ENCODE assay signal across 1 cellular context in the genomic region with DNA sequence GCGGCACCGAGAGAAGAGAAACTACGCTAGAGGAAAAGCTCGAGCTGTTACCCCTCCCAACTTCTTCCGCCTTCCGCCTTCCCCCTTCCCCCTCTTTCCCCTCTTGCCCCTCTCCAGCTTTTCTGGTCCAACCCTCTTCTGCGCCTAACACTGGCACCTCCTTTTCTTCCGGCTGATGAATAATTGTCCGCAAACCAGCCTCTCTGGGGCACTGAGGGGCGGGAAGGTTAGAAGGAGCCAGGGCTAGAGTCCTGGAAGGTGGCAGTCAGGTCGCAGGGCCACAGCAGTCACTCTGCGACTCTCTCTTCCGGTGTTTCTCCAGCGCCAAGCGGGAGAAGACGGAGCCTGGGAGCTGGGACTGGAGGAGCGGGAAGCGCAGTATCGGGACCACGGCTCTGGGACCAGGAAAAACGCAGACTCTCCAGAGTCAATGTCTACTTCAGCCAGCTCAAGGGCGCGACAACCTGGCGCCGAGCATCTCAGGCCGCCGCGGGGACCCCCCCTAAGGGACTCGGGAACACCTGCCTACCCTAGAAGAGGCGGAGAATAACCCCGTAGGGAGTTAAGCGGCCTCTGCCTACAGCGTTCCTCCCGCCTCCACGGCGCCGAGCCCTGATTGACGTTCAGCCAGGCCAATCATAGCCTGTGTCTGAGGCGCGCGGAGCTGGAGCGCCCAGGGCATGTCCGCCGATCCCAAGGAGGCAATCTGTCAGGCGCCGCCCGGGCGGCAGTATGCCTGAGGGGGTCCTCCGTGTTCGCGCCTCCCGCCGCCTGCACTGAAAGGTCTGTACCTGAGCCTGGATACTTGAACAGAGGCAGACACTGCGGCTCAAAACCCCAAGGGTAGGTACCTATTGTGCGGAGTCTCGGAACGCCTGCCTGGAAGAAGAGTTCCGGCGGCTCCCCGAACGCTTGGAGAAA.
TF ChIP-seq lines count a peak whose summit lies in the region.

No MANE protein-coding gene starts in this region.

TF ChIP-seq in HepG2, 621 proteins besides CTCF, POLR2A, EP300 and RAD21 (continued from another document):
- TF ChIP-seq ZNF563 (CRISPR knock-in tag; IDR thresholded peaks at IDR 0.05) (peak; percentile 70; the same call in 1 of the 2 replicates), HDAC1 (CRISPR knock-in tag; IDR thresholded peaks at IDR 0.05) (no peak; the same call in 1 of the 2 replicates), SMAD1 (CRISPR knock-in tag; IDR thresholded peaks at IDR 0.05; ENCODE audit: borderline replicate concordance, low read depth) (0 out of 2 replicates have a peak, but pooled peaks have one; percentile 48), ATF1 (CRISPR knock-in tag; IDR thresholded peaks at IDR 0.05) (peak; percentile 63; the same call in 1 of the 2 replicates), KDM5A (IDR thresholded peaks at IDR 0.05; ENCODE audit: borderline replicate concordance, low read length) (peak; percentile 57; the same call in 1 of the 2 replicates), RELA (CRISPR knock-in tag; IDR thresholded peaks at IDR 0.05) (peak; percentile 46; the same call in 1 of the 2 replicates), PAWR (CRISPR knock-in tag; IDR thresholded peaks at IDR 0.05; ENCODE audit: borderline replicate concordance) (no peak), ZNF839 (CRISPR knock-in tag; IDR thresholded peaks at IDR 0.05; ENCODE audit: borderline replicate concordance) (peak; percentile 67; the same call in 1 of the 2 replicates), ZNF564 (CRISPR knock-in tag; IDR thresholded peaks at IDR 0.05) (no peak), ZSCAN20 (CRISPR knock-in tag; IDR thresholded peaks at IDR 0.05; ENCODE audit: borderline replicate concordance) (peak; percentile 77; the same call in 1 of the 2 replicates), ZNF350 (CRISPR knock-in tag; IDR thresholded peaks at IDR 0.05; ENCODE audit: borderline replicate concordance, low read depth) (peak; percentile 72; the same call in 1 of the 2 replicates), ZNF44 (CRISPR knock-in tag; IDR thresholded peaks at IDR 0.05) (peak; percentile 68; the same call in 1 of the 2 replicates), SP1 (IDR thresholded peaks at IDR 0.05) (no peak), SP1 (CRISPR knock-in tag; IDR thresholded peaks at IDR 0.05) (peak; percentile 46), ZNF614 (CRISPR knock-in tag; IDR thresholded peaks at IDR 0.05; ENCODE audit: borderline replicate concordance) (no peak; the same call in 1 of the 2 replicates), ZNF337 (CRISPR knock-in tag; IDR thresholded peaks at IDR 0.05; ENCODE audit: borderline replicate concordance, low read depth) (0 out of 2 replicates have a peak, but pooled peaks have one; percentile 88), ZFX (CRISPR knock-in tag; IDR thresholded peaks at IDR 0.05; ENCODE audit: low read depth) (peak; percentile 84), SOX5 (CRISPR knock-in tag; IDR thresholded peaks at IDR 0.05; ENCODE audit: borderline replicate concordance) (0 out of 2 replicates have a peak, but pooled peaks have one; percentile 22), DRAP1 (CRISPR knock-in tag; IDR thresholded peaks at IDR 0.05) (peak; percentile 85), ZEB1 (IDR thresholded peaks at IDR 0.05; ENCODE audit: insufficient replicate concordance, low read depth) (peak; percentile 52), XRCC5 (optimal IDR thresholded peaks at IDR 0.05; ENCODE audit: low read length) (no peak), RXRB (CRISPR knock-in tag; IDR thresholded peaks at IDR 0.05; ENCODE audit: borderline replicate concordance) (0 out of 2 replicates have a peak, but pooled peaks have one; percentile 40), ZNF205 (CRISPR knock-in tag; IDR thresholded peaks at IDR 0.05) (peak; percentile 81), DR1 (CRISPR knock-in tag; IDR thresholded peaks at IDR 0.05) (peak; percentile 70), ZSCAN31 (CRISPR knock-in tag; IDR thresholded peaks at IDR 0.05; ENCODE audit: low read depth) (peak; percentile 90), MED13 (CRISPR knock-in tag; IDR thresholded peaks at IDR 0.05) (0 out of 2 replicates have a peak, but pooled peaks have one; percentile 69), TOPORS (CRISPR knock-in tag; IDR thresholded peaks at IDR 0.05) (0 out of 2 replicates have a peak, but pooled peaks have one; percentile 71), NR2C2 (CRISPR knock-in tag; IDR thresholded peaks at IDR 0.05; ENCODE audit: borderline replicate concordance) (peak; percentile 51; the same call in 1 of the 2 replicates), FOXK1 (CRISPR knock-in tag; IDR thresholded peaks at IDR 0.05; ENCODE audit: borderline replicate concordance, low read depth) (peak; percentile 69; the same call in 1 of the 2 replicates), TAF15 (IDR thresholded peaks at IDR 0.05; ENCODE audit: low read depth, low read length, poor library complexity, severe bottlenecking) (peak; percentile 70)
- TF ChIP-seq, protein P1, sequence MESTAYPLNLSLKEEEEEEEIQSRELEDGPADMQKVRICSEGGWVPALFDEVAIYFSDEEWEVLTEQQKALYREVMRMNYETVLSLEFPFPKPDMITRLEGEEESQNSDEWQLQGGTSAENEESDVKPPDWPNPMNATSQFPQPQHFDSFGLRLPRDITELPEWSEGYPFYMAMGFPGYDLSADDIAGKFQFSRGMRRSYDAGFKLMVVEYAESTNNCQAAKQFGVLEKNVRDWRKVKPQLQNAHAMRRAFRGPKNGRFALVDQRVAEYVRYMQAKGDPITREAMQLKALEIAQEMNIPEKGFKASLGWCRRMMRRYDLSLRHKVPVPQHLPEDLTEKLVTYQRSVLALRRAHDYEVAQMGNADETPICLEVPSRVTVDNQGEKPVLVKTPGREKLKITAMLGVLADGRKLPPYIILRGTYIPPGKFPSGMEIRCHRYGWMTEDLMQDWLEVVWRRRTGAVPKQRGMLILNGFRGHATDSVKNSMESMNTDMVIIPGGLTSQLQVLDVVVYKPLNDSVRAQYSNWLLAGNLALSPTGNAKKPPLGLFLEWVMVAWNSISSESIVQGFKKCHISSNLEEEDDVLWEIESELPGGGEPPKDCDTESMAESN (CRISPR knock-in tag; conservative IDR thresholded peaks at IDR 0.05) = 0 out of 2 replicates have a peak, but pooled peaks have one; percentile 17
- TF ChIP-seq, protein P2, sequence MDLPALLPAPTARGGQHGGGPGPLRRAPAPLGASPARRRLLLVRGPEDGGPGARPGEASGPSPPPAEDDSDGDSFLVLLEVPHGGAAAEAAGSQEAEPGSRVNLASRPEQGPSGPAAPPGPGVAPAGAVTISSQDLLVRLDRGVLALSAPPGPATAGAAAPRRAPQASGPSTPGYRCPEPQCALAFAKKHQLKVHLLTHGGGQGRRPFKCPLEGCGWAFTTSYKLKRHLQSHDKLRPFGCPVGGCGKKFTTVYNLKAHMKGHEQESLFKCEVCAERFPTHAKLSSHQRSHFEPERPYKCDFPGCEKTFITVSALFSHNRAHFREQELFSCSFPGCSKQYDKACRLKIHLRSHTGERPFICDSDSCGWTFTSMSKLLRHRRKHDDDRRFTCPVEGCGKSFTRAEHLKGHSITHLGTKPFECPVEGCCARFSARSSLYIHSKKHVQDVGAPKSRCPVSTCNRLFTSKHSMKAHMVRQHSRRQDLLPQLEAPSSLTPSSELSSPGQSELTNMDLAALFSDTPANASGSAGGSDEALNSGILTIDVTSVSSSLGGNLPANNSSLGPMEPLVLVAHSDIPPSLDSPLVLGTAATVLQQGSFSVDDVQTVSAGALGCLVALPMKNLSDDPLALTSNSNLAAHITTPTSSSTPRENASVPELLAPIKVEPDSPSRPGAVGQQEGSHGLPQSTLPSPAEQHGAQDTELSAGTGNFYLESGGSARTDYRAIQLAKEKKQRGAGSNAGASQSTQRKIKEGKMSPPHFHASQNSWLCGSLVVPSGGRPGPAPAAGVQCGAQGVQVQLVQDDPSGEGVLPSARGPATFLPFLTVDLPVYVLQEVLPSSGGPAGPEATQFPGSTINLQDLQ (CRISPR knock-in tag; IDR thresholded peaks at IDR 0.05) = 0 out of 2 replicates have a peak, but pooled peaks have one; percentile 39
- TF ChIP-seq, protein P3, sequence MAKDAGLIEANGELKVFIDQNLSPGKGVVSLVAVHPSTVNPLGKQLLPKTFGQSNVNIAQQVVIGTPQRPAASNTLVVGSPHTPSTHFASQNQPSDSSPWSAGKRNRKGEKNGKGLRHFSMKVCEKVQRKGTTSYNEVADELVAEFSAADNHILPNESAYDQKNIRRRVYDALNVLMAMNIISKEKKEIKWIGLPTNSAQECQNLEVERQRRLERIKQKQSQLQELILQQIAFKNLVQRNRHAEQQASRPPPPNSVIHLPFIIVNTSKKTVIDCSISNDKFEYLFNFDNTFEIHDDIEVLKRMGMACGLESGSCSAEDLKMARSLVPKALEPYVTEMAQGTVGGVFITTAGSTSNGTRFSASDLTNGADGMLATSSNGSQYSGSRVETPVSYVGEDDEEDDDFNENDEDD (CRISPR knock-in tag; IDR thresholded peaks at IDR 0.05; ENCODE audit: borderline replicate concordance) = peak; percentile 90
- TF ChIP-seq, protein P4, sequence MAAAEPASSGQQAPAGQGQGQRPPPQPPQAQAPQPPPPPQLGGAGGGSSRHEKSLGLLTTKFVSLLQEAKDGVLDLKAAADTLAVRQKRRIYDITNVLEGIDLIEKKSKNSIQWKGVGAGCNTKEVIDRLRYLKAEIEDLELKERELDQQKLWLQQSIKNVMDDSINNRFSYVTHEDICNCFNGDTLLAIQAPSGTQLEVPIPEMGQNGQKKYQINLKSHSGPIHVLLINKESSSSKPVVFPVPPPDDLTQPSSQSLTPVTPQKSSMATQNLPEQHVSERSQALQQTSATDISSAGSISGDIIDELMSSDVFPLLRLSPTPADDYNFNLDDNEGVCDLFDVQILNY (CRISPR knock-in tag; conservative IDR thresholded peaks at IDR 0.05) = peak; percentile 80
- TF ChIP-seq, protein P5, sequence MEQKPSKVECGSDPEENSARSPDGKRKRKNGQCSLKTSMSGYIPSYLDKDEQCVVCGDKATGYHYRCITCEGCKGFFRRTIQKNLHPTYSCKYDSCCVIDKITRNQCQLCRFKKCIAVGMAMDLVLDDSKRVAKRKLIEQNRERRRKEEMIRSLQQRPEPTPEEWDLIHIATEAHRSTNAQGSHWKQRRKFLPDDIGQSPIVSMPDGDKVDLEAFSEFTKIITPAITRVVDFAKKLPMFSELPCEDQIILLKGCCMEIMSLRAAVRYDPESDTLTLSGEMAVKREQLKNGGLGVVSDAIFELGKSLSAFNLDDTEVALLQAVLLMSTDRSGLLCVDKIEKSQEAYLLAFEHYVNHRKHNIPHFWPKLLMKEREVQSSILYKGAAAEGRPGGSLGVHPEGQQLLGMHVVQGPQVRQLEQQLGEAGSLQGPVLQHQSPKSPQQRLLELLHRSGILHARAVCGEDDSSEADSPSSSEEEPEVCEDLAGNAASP (CRISPR knock-in tag; IDR thresholded peaks at IDR 0.05; ENCODE audit: borderline replicate concordance) = peak; percentile 56
- TF ChIP-seq, protein P6, sequence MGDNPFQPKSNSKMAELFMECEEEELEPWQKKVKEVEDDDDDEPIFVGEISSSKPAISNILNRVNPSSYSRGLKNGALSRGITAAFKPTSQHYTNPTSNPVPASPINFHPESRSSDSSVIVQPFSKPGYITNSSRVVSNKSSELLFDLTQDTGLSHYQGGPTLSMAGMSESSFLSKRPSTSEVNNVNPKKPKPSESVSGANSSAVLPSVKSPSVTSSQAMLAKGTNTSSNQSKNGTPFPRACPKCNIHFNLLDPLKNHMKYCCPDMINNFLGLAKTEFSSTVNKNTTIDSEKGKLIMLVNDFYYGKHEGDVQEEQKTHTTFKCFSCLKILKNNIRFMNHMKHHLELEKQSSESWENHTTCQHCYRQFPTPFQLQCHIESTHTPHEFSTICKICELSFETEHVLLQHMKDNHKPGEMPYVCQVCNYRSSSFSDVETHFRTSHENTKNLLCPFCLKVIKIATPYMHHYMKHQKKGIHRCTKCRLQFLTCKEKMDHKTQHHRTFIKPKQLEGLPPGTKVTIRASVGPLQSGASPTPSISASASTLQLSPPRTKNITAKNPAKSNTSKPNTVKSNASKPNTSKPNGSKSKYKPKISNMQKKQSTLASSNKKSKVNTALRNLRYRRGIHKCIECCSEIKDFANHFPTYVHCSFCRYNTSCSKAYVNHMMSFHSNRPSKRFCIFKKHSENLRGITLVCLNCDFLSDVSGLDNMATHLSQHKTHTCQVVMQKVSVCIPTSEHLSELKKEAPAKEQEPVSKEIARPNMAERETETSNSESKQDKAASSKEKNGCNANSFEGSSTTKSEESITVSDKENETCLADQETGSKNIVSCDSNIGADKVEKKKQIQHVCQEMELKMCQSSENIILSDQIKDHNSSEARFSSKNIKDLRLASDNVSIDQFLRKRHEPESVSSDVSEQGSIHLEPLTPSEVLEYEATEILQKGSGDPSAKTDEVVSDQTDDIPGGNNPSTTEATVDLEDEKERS (CRISPR knock-in tag; IDR thresholded peaks at IDR 0.05) = 0 out of 2 replicates have a peak, but pooled peaks have one; percentile 61
- TF ChIP-seq, protein P7, sequence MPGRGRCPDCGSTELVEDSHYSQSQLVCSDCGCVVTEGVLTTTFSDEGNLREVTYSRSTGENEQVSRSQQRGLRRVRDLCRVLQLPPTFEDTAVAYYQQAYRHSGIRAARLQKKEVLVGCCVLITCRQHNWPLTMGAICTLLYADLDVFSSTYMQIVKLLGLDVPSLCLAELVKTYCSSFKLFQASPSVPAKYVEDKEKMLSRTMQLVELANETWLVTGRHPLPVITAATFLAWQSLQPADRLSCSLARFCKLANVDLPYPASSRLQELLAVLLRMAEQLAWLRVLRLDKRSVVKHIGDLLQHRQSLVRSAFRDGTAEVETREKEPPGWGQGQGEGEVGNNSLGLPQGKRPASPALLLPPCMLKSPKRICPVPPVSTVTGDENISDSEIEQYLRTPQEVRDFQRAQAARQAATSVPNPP (CRISPR knock-in tag; IDR thresholded peaks at IDR 0.05) = peak; percentile 70; the same call in 1 of the 2 replicates
